Comparison of ENCODE assay signal across 1 cellular context in the genomic region with DNA sequence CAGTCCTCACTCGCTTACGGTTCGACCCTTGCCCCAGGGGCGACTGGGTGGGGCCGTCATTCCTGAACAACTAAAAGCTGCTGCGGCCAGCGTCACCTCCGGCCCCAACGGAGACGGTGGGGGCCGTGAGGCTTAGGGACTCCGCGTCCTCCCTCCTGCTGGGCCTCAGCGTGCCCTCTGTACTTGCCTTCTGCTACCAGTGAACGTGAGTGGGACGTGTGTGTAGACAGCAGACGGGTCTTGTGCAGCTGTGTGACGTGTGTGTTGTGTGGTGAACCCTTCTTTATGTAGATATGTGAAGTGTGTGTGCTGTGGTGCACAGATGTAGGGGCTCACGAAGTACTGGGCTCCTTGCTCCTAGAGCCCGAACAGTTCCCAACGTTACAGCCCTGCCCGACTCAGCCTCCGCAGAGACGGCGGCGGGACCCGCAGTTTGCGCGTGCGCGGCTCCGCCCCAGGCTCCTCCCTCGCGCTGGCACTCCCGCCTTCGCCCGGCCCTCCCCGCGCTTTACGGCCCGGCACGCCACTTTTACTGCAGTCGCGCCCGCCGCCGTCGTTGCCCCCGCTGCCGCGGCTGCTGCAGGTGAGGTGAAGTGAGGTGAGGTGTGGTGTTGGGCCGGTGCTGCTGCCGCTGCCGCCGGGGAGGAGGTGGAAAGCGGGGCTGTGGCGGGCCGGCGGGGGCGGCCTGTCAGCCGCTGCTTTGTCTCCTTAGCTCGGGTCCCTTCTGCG.
TF ChIP-seq lines count a peak whose summit lies in the region.

A gene (plus strand): TSS at position 535 of the 729 bp plus-strand sequence. CDS start 235 bp downstream, outside the sequence.

TF ChIP-seq in HepG2, 621 proteins besides CTCF, POLR2A, EP300 and RAD21 (continued from another document and continues in another):
- TF ChIP-seq TCF7L2 (IDR thresholded peaks at IDR 0.05; ENCODE audit: low read depth, low read length) = no peak
- 0 out of 2 replicates have a peak, but pooled peaks have one; percentile 81 for TF ChIP-seq GTF3A (CRISPR knock-in tag; conservative IDR thresholded peaks at IDR 0.05)
- no peak; the same call in 1 of the 2 replicates for TF ChIP-seq IRX3 (CRISPR knock-in tag; IDR thresholded peaks at IDR 0.05; ENCODE audit: borderline replicate concordance, low read depth)
- TF ChIP-seq AKAP8 (CRISPR knock-in tag; IDR thresholded peaks at IDR 0.05) = peak; percentile 79; the same call in 1 of the 2 replicates
- TF ChIP-seq ZNF367 (CRISPR knock-in tag; IDR thresholded peaks at IDR 0.05; ENCODE audit: borderline replicate concordance) = peak; percentile 43; the same call in 1 of the 2 replicates
- TF ChIP-seq NCOR1 (IDR thresholded peaks at IDR 0.05; ENCODE audit: borderline replicate concordance, low read length) = peak; percentile 44; the same call in 1 of the 2 replicates
- TF ChIP-seq, protein P1, sequence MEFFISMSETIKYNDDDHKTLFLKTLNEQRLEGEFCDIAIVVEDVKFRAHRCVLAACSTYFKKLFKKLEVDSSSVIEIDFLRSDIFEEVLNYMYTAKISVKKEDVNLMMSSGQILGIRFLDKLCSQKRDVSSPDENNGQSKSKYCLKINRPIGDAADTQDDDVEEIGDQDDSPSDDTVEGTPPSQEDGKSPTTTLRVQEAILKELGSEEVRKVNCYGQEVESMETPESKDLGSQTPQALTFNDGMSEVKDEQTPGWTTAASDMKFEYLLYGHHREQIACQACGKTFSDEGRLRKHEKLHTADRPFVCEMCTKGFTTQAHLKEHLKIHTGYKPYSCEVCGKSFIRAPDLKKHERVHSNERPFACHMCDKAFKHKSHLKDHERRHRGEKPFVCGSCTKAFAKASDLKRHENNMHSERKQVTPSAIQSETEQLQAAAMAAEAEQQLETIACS (CRISPR knock-in tag; IDR thresholded peaks at IDR 0.05) = no peak; the same call in 1 of the 2 replicates
- TF ChIP-seq MATR3 (CRISPR knock-in tag; IDR thresholded peaks at IDR 0.05) = no peak
- TF ChIP-seq, protein P2, sequence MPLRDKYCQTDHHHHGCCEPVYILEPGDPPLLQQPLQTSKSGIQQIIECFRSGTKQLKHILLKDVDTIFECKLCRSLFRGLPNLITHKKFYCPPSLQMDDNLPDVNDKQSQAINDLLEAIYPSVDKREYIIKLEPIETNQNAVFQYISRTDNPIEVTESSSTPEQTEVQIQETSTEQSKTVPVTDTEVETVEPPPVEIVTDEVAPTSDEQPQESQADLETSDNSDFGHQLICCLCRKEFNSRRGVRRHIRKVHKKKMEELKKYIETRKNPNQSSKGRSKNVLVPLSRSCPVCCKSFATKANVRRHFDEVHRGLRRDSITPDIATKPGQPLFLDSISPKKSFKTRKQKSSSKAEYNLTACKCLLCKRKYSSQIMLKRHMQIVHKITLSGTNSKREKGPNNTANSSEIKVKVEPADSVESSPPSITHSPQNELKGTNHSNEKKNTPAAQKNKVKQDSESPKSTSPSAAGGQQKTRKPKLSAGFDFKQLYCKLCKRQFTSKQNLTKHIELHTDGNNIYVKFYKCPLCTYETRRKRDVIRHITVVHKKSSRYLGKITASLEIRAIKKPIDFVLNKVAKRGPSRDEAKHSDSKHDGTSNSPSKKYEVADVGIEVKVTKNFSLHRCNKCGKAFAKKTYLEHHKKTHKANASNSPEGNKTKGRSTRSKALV (CRISPR knock-in tag; IDR thresholded peaks at IDR 0.05) = peak; percentile 87
- TF ChIP-seq, protein P3, sequence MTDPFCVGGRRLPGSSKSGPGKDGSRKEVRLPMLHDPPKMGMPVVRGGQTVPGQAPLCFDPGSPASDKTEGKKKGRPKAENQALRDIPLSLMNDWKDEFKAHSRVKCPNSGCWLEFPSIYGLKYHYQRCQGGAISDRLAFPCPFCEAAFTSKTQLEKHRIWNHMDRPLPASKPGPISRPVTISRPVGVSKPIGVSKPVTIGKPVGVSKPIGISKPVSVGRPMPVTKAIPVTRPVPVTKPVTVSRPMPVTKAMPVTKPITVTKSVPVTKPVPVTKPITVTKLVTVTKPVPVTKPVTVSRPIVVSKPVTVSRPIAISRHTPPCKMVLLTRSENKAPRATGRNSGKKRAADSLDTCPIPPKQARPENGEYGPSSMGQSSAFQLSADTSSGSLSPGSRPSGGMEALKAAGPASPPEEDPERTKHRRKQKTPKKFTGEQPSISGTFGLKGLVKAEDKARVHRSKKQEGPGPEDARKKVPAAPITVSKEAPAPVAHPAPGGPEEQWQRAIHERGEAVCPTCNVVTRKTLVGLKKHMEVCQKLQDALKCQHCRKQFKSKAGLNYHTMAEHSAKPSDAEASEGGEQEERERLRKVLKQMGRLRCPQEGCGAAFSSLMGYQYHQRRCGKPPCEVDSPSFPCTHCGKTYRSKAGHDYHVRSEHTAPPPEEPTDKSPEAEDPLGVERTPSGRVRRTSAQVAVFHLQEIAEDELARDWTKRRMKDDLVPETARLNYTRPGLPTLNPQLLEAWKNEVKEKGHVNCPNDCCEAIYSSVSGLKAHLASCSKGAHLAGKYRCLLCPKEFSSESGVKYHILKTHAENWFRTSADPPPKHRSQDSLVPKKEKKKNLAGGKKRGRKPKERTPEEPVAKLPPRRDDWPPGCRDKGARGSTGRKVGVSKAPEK (CRISPR knock-in tag; IDR thresholded peaks at IDR 0.05; ENCODE audit: borderline replicate concordance) = no peak
- TF ChIP-seq MEIS2 (CRISPR knock-in tag; IDR thresholded peaks at IDR 0.05) = peak; percentile 71
- TF ChIP-seq TARDBP (CRISPR knock-in tag; IDR thresholded peaks at IDR 0.05) = peak; percentile 64; the same call in 1 of the 2 replicates
- peak; percentile 58; the same call in 1 of the 2 replicates for TF ChIP-seq SMAD3 (CRISPR knock-in tag; IDR thresholded peaks at IDR 0.05)
- TF ChIP-seq, protein P4, sequence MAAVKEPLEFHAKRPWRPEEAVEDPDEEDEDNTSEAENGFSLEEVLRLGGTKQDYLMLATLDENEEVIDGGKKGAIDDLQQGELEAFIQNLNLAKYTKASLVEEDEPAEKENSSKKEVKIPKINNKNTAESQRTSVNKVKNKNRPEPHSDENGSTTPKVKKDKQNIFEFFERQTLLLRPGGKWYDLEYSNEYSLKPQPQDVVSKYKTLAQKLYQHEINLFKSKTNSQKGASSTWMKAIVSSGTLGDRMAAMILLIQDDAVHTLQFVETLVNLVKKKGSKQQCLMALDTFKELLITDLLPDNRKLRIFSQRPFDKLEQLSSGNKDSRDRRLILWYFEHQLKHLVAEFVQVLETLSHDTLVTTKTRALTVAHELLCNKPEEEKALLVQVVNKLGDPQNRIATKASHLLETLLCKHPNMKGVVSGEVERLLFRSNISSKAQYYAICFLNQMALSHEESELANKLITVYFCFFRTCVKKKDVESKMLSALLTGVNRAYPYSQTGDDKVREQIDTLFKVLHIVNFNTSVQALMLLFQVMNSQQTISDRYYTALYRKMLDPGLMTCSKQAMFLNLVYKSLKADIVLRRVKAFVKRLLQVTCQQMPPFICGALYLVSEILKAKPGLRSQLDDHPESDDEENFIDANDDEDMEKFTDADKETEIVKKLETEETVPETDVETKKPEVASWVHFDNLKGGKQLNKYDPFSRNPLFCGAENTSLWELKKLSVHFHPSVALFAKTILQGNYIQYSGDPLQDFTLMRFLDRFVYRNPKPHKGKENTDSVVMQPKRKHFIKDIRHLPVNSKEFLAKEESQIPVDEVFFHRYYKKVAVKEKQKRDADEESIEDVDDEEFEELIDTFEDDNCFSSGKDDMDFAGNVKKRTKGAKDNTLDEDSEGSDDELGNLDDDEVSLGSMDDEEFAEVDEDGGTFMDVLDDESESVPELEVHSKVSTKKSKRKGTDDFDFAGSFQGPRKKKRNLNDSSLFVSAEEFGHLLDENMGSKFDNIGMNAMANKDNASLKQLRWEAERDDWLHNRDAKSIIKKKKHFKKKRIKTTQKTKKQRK (IDR thresholded peaks at IDR 0.05; ENCODE audit: low read length) = no peak
- TF ChIP-seq ZBTB42 (CRISPR knock-in tag; IDR thresholded peaks at IDR 0.05) = 0 out of 2 replicates have a peak, but pooled peaks have one; percentile 69
- peak; percentile 87; the same call in 1 of the 2 replicates for TF ChIP-seq NCOA1 (CRISPR knock-in tag; IDR thresholded peaks at IDR 0.05)
- 0 out of 2 replicates have a peak, but pooled peaks have one; percentile 57 for TF ChIP-seq ZNF557 (CRISPR knock-in tag; IDR thresholded peaks at IDR 0.05)
- TF ChIP-seq ZSCAN9 (CRISPR knock-in tag; IDR thresholded peaks at IDR 0.05; ENCODE audit: borderline replicate concordance) = peak; percentile 97; the same call in 1 of the 2 replicates
- TF ChIP-seq, protein P5, sequence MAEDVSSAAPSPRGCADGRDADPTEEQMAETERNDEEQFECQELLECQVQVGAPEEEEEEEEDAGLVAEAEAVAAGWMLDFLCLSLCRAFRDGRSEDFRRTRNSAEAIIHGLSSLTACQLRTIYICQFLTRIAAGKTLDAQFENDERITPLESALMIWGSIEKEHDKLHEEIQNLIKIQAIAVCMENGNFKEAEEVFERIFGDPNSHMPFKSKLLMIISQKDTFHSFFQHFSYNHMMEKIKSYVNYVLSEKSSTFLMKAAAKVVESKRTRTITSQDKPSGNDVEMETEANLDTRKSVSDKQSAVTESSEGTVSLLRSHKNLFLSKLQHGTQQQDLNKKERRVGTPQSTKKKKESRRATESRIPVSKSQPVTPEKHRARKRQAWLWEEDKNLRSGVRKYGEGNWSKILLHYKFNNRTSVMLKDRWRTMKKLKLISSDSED (CRISPR knock-in tag; IDR thresholded peaks at IDR 0.05) = no peak
- peak; percentile 90 for TF ChIP-seq KLF12 (CRISPR knock-in tag; IDR thresholded peaks at IDR 0.05; ENCODE audit: borderline replicate concordance)
- TF ChIP-seq NR2F1 (CRISPR knock-in tag; IDR thresholded peaks at IDR 0.05) = no peak; a peak in 2 of 4 replicates
- TF ChIP-seq, protein P6, sequence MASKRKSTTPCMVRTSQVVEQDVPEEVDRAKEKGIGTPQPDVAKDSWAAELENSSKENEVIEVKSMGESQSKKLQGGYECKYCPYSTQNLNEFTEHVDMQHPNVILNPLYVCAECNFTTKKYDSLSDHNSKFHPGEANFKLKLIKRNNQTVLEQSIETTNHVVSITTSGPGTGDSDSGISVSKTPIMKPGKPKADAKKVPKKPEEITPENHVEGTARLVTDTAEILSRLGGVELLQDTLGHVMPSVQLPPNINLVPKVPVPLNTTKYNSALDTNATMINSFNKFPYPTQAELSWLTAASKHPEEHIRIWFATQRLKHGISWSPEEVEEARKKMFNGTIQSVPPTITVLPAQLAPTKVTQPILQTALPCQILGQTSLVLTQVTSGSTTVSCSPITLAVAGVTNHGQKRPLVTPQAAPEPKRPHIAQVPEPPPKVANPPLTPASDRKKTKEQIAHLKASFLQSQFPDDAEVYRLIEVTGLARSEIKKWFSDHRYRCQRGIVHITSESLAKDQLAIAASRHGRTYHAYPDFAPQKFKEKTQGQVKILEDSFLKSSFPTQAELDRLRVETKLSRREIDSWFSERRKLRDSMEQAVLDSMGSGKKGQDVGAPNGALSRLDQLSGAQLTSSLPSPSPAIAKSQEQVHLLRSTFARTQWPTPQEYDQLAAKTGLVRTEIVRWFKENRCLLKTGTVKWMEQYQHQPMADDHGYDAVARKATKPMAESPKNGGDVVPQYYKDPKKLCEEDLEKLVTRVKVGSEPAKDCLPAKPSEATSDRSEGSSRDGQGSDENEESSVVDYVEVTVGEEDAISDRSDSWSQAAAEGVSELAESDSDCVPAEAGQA (IDR thresholded peaks at IDR 0.05; ENCODE audit: low read depth) = peak; percentile 15; the same call in 1 of the 2 replicates
- TF ChIP-seq, protein P6 (CRISPR knock-in tag; IDR thresholded peaks at IDR 0.05; ENCODE audit: borderline replicate concordance) = peak; percentile 68; the same call in 1 of the 2 replicates
- TF ChIP-seq, protein P7, sequence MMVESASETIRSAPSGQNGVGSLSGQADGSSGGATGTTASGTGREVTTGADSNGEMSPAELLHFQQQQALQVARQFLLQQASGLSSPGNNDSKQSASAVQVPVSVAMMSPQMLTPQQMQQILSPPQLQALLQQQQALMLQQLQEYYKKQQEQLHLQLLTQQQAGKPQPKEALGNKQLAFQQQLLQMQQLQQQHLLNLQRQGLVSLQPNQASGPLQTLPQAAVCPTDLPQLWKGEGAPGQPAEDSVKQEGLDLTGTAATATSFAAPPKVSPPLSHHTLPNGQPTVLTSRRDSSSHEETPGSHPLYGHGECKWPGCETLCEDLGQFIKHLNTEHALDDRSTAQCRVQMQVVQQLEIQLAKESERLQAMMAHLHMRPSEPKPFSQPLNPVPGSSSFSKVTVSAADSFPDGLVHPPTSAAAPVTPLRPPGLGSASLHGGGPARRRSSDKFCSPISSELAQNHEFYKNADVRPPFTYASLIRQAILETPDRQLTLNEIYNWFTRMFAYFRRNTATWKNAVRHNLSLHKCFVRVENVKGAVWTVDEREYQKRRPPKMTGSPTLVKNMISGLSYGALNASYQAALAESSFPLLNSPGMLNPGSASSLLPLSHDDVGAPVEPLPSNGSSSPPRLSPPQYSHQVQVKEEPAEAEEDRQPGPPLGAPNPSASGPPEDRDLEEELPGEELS (CRISPR knock-in tag; IDR thresholded peaks at IDR 0.05) = no peak; the same call in 1 of the 2 replicates
- TF ChIP-seq ZNF703 (CRISPR knock-in tag; IDR thresholded peaks at IDR 0.05; ENCODE audit: borderline replicate concordance) = no peak
- 0 out of 2 replicates have a peak, but pooled peaks have one; percentile 60 for TF ChIP-seq ZNF207 (IDR thresholded peaks at IDR 0.05; ENCODE audit: borderline replicate concordance)
- no peak; the same call in 1 of the 2 replicates for TF ChIP-seq ZNF572 (CRISPR knock-in tag; IDR thresholded peaks at IDR 0.05)
- TF ChIP-seq MAFG (CRISPR knock-in tag; IDR thresholded peaks at IDR 0.05) = no peak
- peak; percentile 96 for TF ChIP-seq HDAC1 (CRISPR knock-in tag; IDR thresholded peaks at IDR 0.05)
- no peak; the same call in 1 of the 2 replicates for TF ChIP-seq ZNF761 (CRISPR knock-in tag; conservative IDR thresholded peaks at IDR 0.05)
- TF ChIP-seq SMAD9 (CRISPR knock-in tag; IDR thresholded peaks at IDR 0.05) = 0 out of 2 replicates have a peak, but pooled peaks have one; percentile 71
- peak; percentile 97 for TF ChIP-seq HNRNPLL (IDR thresholded peaks at IDR 0.05; ENCODE audit: low read depth, low read length, poor library complexity, severe bottlenecking)
- TF ChIP-seq ZKSCAN1 (IDR thresholded peaks at IDR 0.05; ENCODE audit: low read length) = no peak
- no peak for TF ChIP-seq PLRG1 (conservative IDR thresholded peaks at IDR 0.05)
- TF ChIP-seq ZNF510 (CRISPR knock-in tag; IDR thresholded peaks at IDR 0.05; ENCODE audit: low read depth) = no peak
- TF ChIP-seq SYNCRIP (IDR thresholded peaks at IDR 0.05; ENCODE audit: insufficient read depth, low read depth, low read length) = no peak
